In genomic region chr13:73223372-73223781, GRCh38 we compare ENCODE assay signal across 12 cellular contexts.
DNase-seq lines count a peak whose midpoint lies in the region; ATAC-seq lines count a peak whose summit lies in the region.
"Had no signal": no experiment of that assay in that cellular context is flagged by ENCODE, and none has a peak within 500 bp of the region (broad histone marks: within the 10 kb centered on the region; RNA-seq: fewer than 3 reads in every experiment).

No MANE protein-coding gene starts in this region.

- no peak overlapping the region for H3K27ac ChIP-seq in mesendoderm (ENCODE audit: low read depth, low read length)
- H3K27ac ChIP-seq: BLaER1 had no signal

- no CpG with 5 or more reads among the region's 5 CpGs for WGBS in mesendoderm (ENCODE audit: extremely low coverage, insufficient coverage, low lambda C conversion rate)

- H3K36me3 Mint-ChIP-seq in activated naive CD4-positive, alpha-beta T cell treated with anti-CD3 and anti-CD28 coated beads, Interleukin-2, amount 50 U/mL, for 72 hours = no peaks in the 10 kb centered on the region
- H3K36me3 Mint-ChIP-seq in activated naive CD4-positive, alpha-beta T cell treated with anti-CD3 and anti-CD28 coated beads, Interleukin-2, amount 10 ng/mL, durations not matched to agents 7 days and 5 days = no peaks in the 10 kb centered on the region
- peaks cover 7% of the 10 kb centered on the region for H3K36me3 Mint-ChIP-seq in stimulated activated effector memory CD8-positive, alpha-beta T cell treated with anti-CD3 and anti-CD28 coated beads, Interleukin-12 subunit alpha, Interleukin-12 subunit beta, amount 100 ng/mL, for 72 hours

- no peak overlapping the region for H3K18ac ChIP-seq in mesendoderm (ENCODE audit: low read length)

- no peak overlapping the region for H2BK15ac ChIP-seq in mesendoderm (replicated peaks; ENCODE audit: low read depth)

- H3K4me3 ChIP-seq in MG63 (no peak overlapping the region), mesendoderm (ENCODE audit: low read length) (no peak overlapping the region)
- H3K4me3 ChIP-seq: BLaER1 had no signal

- peak; percentile 63 to 77 for ATAC-seq in activated naive CD4-positive, alpha-beta T cell treated with anti-CD3 and anti-CD28 coated beads, Interleukin-2, amount 50 U/mL, for 72 hours
- ATAC-seq in HG02642 (IDR thresholded peaks at IDR 0.05; ENCODE audit: poor library complexity, unreplicated experiment) = peak; percentile 86
- peak; percentile 95 for ATAC-seq in stimulated activated effector memory CD8-positive, alpha-beta T cell treated with anti-CD3 and anti-CD28 coated beads, Interleukin-12 subunit alpha, Interleukin-12 subunit beta, amount 100 ng/mL, for 72 hours

- no peak overlapping the region for H3K9ac ChIP-seq in mesendoderm (ENCODE audit: low read length)
- H3K9ac ChIP-seq: BLaER1 had no signal

- peak in 1 of 2 donors; percentile 38 for DNase-seq in activated naive CD4-positive, alpha-beta T cell treated with anti-CD3 and anti-CD28 coated beads, Interleukin-2, amount 50 U/mL, for 72 hours (ENCODE audit: low spot score in 2 of 2)
- no peak for DNase-seq in activated naive CD4-positive, alpha-beta T cell treated with anti-CD3 and anti-CD28 coated beads, Interleukin-2, amount 10 ng/mL, durations not matched to agents 7 days and 5 days
- DNase-seq in MG63 (peak; percentile 32), mesendoderm (no peak), posterior vena cava (ENCODE audit: low spot score) (no peak), NCI-H187 treated with DMSO at 0.1 percent for 48 hours (lab: John Stamatoyannopoulos, UW) (no peak)
- peak; percentile 11 to 70 for DNase-seq in stimulated activated effector memory CD8-positive, alpha-beta T cell treated with anti-CD3 and anti-CD28 coated beads, Interleukin-12 subunit alpha, Interleukin-12 subunit beta, amount 100 ng/mL, for 72 hours (ENCODE audit: low spot score in 2 of 2)
- DNase-seq: activated B cell treated with CpG ODN at 0.5 μM for 24 hours, cortex of kidney, NCI-H2171 treated with DMSO at 0.1 percent for 48 hours had no signal

- no peak overlapping the region for H2BK5ac ChIP-seq in mesendoderm (ENCODE audit: low read length)

- H3K4me1 ChIP-seq in mesendoderm (ENCODE audit: control insufficient read depth, low read depth, low read length) = peaks cover 3% of the 10 kb centered on the region

- H4K8ac ChIP-seq in mesendoderm (ENCODE audit: low read depth, low read length) = no peak overlapping the region

- H3K27me3 Mint-ChIP-seq in activated naive CD4-positive, alpha-beta T cell treated with anti-CD3 and anti-CD28 coated beads, Interleukin-2, amount 10 ng/mL, durations not matched to agents 7 days and 5 days = peaks cover 6% of the 10 kb centered on the region
- H3K27me3 Mint-ChIP-seq: activated B cell treated with CpG ODN at 0.5 μM for 24 hours had no signal

- no peaks in the 10 kb centered on the region for H3K79me2 ChIP-seq in mesendoderm (ENCODE audit: control insufficient read depth, insufficient read depth, low read length)

- H3K27me3 ChIP-seq in MG63 = no peaks in the 10 kb centered on the region
- H3K27me3 ChIP-seq in mesendoderm (ENCODE audit: insufficient read depth, low read length, poor library complexity) = no peaks in the 10 kb centered on the region
- H3K27me3 ChIP-seq: BLaER1 had no signal

- no peaks in the 10 kb centered on the region for H3K36me3 ChIP-seq in MG63
- H3K36me3 ChIP-seq in mesendoderm (ENCODE audit: control insufficient read depth, insufficient read depth, low read length) = no peaks in the 10 kb centered on the region
- H3K36me3 ChIP-seq: BLaER1 had no signal

- no peak overlapping the region for H2AK5ac ChIP-seq in mesendoderm (ENCODE audit: low read length)

- H2BK120ac ChIP-seq in mesendoderm (ENCODE audit: low read depth, low read length) = no peak overlapping the region

- no peak overlapping the region for H3K56ac ChIP-seq in mesendoderm (ENCODE audit: low read length)

- no peak overlapping the region for H3K4me3 Mint-ChIP-seq in activated naive CD4-positive, alpha-beta T cell treated with anti-CD3 and anti-CD28 coated beads, Interleukin-2, amount 10 ng/mL, durations not matched to agents 7 days and 5 days
- no peak overlapping the region for H3K4me3 Mint-ChIP-seq in stimulated activated effector memory CD8-positive, alpha-beta T cell treated with anti-CD3 and anti-CD28 coated beads, Interleukin-12 subunit alpha, Interleukin-12 subunit beta, amount 100 ng/mL, for 72 hours
- H3K4me3 Mint-ChIP-seq: activated B cell treated with CpG ODN at 0.5 μM for 24 hours had no signal

- H3K23ac ChIP-seq in mesendoderm (ENCODE audit: low read length) = no peak overlapping the region

- intact Hi-C loops in posterior vena cava (cut with DNase I) = no loop called here

- CTCF ChIA-PET in activated naive CD4-positive, alpha-beta T cell treated with anti-CD3 and anti-CD28 coated beads, Interleukin-2, amount 10 ng/mL, durations not matched to agents 7 days and 5 days (lab: Charles Lee) = interaction anchor here (0.6 kb wide), 1 partner anchor 504 kb away, joined by 3 read pairs; no protein-coding TSS in a partner anchor

- H3K4me1 Mint-ChIP-seq in activated naive CD4-positive, alpha-beta T cell treated with anti-CD3 and anti-CD28 coated beads, Interleukin-2, amount 10 ng/mL, durations not matched to agents 7 days and 5 days = peaks cover 27% of the 10 kb centered on the region
- peaks cover 29% of the 10 kb centered on the region for H3K4me1 Mint-ChIP-seq in stimulated activated effector memory CD8-positive, alpha-beta T cell treated with anti-CD3 and anti-CD28 coated beads, Interleukin-12 subunit alpha, Interleukin-12 subunit beta, amount 100 ng/mL, for 72 hours
- H3K4me1 Mint-ChIP-seq: activated B cell treated with CpG ODN at 0.5 μM for 24 hours had no signal

- H3K4me2 ChIP-seq in mesendoderm (ENCODE audit: low read length) = no peak overlapping the region
- H3K4me2 ChIP-seq: BLaER1 had no signal

- no peak overlapping the region for H3K4ac ChIP-seq in mesendoderm (ENCODE audit: low read depth, low read length)

- no peak overlapping the region for H3K27ac Mint-ChIP-seq in activated naive CD4-positive, alpha-beta T cell treated with anti-CD3 and anti-CD28 coated beads, Interleukin-2, amount 50 U/mL, for 72 hours
- no peak overlapping the region for H3K27ac Mint-ChIP-seq in activated naive CD4-positive, alpha-beta T cell treated with anti-CD3 and anti-CD28 coated beads, Interleukin-2, amount 10 ng/mL, durations not matched to agents 7 days and 5 days
- no peak overlapping the region for H3K27ac Mint-ChIP-seq in stimulated activated effector memory CD8-positive, alpha-beta T cell treated with anti-CD3 and anti-CD28 coated beads, Interleukin-12 subunit alpha, Interleukin-12 subunit beta, amount 100 ng/mL, for 72 hours
- H3K27ac Mint-ChIP-seq: activated B cell treated with CpG ODN at 0.5 μM for 24 hours had no signal

- peaks cover 0 to 5% of the 10 kb centered on the region in 2 donors for H3K9me3 Mint-ChIP-seq in activated naive CD4-positive, alpha-beta T cell treated with anti-CD3 and anti-CD28 coated beads, Interleukin-2, amount 50 U/mL, for 72 hours
- H3K9me3 Mint-ChIP-seq in activated naive CD4-positive, alpha-beta T cell treated with anti-CD3 and anti-CD28 coated beads, Interleukin-2, amount 10 ng/mL, durations not matched to agents 7 days and 5 days = no peaks in the 10 kb centered on the region
- no peaks in the 10 kb centered on the region for H3K9me3 Mint-ChIP-seq in stimulated activated effector memory CD8-positive, alpha-beta T cell treated with anti-CD3 and anti-CD28 coated beads, Interleukin-12 subunit alpha, Interleukin-12 subunit beta, amount 100 ng/mL, for 72 hours
- H3K9me3 Mint-ChIP-seq: activated B cell treated with CpG ODN at 0.5 μM for 24 hours had no signal

- no peaks in the 10 kb centered on the region for H3K9me3 ChIP-seq in MG63
- H3K9me3 ChIP-seq: BLaER1 had no signal

- H3K79me1 ChIP-seq in mesendoderm (ENCODE audit: low read length) = no peaks in the 10 kb centered on the region

- no peak overlapping the region for H4K5ac ChIP-seq in mesendoderm (ENCODE audit: low read length)

Comparison
In these comparisons a context has a peak if more than half of its experiments do, and no peak if none do; other contexts are left out.
1. DNase-seq: peak in MG63 (single experiment) and stimulated activated effector memory CD8-positive, alpha-beta T cell treated with anti-CD3 and anti-CD28 coated beads, Interleukin-12 subunit alpha, Interleukin-12 subunit beta, amount 100 ng/mL, for 72 hours (2 of 2); none in activated naive CD4-positive, alpha-beta T cell treated with anti-CD3 and anti-CD28 coated beads, Interleukin-2, amount 10 ng/mL, durations not matched to agents 7 days and 5 days (single experiment), mesendoderm (single experiment), posterior vena cava (single experiment) and NCI-H187 treated with DMSO at 0.1 percent for 48 hours (single experiment).
2. Peak in every context shown above with its lines, with median percentiles within 50 percentile points of each other: ATAC-seq.